In the genomic region with DNA sequence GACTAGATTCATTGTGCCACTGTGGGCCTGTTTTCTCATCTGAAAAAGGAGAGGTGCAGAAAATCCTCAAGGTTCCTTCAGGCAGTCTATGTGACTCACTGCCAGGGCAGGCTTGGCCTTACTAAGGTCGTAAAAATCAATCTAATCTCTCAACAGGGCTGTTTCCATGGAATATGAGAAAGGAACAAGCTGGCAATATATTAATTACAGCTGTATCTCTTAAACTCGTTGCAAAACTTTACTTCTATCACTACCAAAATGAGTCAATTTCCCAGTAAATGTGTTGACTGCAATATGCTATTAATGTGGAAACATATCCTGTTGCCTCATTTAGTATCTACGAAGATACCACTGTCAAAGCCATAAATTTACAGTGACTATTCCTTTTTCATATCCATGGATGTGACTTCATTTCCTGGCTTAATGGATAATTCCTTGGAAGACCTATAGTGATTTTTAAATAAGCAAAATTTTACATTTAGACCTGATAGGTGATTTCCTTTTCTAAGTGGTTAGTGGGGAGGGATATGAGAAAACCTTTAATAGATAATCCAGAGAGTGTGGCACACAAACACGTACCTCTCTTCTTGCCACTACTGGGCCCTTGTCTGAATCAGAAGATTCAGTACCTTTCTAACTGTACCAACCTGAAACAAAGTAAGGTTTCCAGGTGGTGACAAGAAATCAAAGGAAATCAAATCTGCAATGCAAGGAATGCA, we compare ENCODE assay signal across 22 cellular contexts.
DNase-seq lines count a peak whose midpoint lies in the region; ATAC-seq and FAIRE-seq lines count a peak whose summit lies in the region.
"Had no signal": no experiment of that assay in that cellular context is flagged by ENCODE, and none has a peak within 500 bp of the region (broad histone marks: within the 10 kb centered on the region; RNA-seq: fewer than 3 reads in every experiment).

No MANE protein-coding gene starts in this region.

- H3K9me3 ChIP-seq in MG63 (no peaks in the 10 kb centered on the region), small intestine (ENCODE audit: control insufficient read depth, low read depth) (no peaks in the 10 kb centered on the region)
- H3K9me3 ChIP-seq: lower lobe of right lung, SK-N-SH, spleen, thyroid gland had no signal

- DNase-seq in GM04503 (ENCODE audit: low read depth) (peak; percentile 59), MG63 (peak; percentile 13), fibroblast of gingiva (ENCODE audit: low read depth) (peak; percentile 34), small intestine (peak; percentile 50), HPDE6-E6E7 (ENCODE audit: extremely low spot score) (no peak), midbrain (lab: John Stamatoyannopoulos, UW) (no peak)
- DNase-seq in stimulated activated CD4-positive, alpha-beta T cell treated with anti-CD3 and anti-CD28 coated beads, Interleukin-4, amount 100 ng/mL, for 1 hour = no peak
- DNase-seq: activated CD4-positive, alpha-beta T cell treated with anti-CD3 and anti-CD28 coated beads for 4 hours; activated naive CD4-positive, alpha-beta T cell; C1 segment of cervical spinal cord; cortex of kidney; DMS53; glutamatergic neuron; IMR-90; lower lobe of right lung; natural killer cell; NCI-H1048; posterior cingulate gyrus; SK-N-SH; spleen had no signal

- H3K4me1 ChIP-seq in small intestine (ENCODE audit: control insufficient read depth in 2 of 2, insufficient read depth in 1 of 2, low read depth in 1 of 2, low read length in 1 of 2) = no peaks in the 10 kb centered on the region
- H3K4me1 ChIP-seq: lower lobe of right lung, spleen, thyroid gland had no signal

- no peaks in the 10 kb centered on the region for H3K27me3 ChIP-seq in MG63
- H3K27me3 ChIP-seq in small intestine (ENCODE audit: control insufficient read depth in 2 of 2, insufficient read depth in 2 of 2, low read length in 2 of 2) = no peaks in the 10 kb centered on the region
- H3K27me3 ChIP-seq: spleen, thyroid gland had no signal

- no peak for ATAC-seq in GM19324 (IDR thresholded peaks at IDR 0.05; ENCODE audit: low FRiP score, unreplicated experiment)
- ATAC-seq: natural killer cell had no signal

- WGBS in small intestine, 3 donors = 17 to 40% (median 22%) methylated on average over 4 of the region's 4 CpGs

- H3K4me3 ChIP-seq in MG63 = no peak overlapping the region
- H3K4me3 ChIP-seq in small intestine (ENCODE audit: low read depth in 1 of 2, low read length in 2 of 2) = no peak overlapping the region
- H3K4me3 ChIP-seq: lower lobe of right lung, spleen, thyroid gland had no signal

- no peak overlapping the region for H3K27ac ChIP-seq in small intestine (ENCODE audit: low read depth in 1 of 2, low read length in 1 of 2)
- H3K27ac ChIP-seq: lower lobe of right lung, spleen had no signal

- H3K36me3 ChIP-seq in MG63 = no peaks in the 10 kb centered on the region; the same call in 1 of the 2 replicates
- no peaks in the 10 kb centered on the region for H3K36me3 ChIP-seq in small intestine (ENCODE audit: control insufficient read depth in 2 of 2, insufficient read depth in 2 of 2, low read length in 2 of 2)
- H3K36me3 ChIP-seq: lower lobe of right lung, spleen, thyroid gland had no signal

- FAIRE-seq in small intestine (lab: Jason Lieb, UNC) = no peak

Comparison
In these comparisons a context has a peak if more than half of its experiments do, and no peak if none do; other contexts are left out.
1. DNase-seq: peak in GM04503 (single experiment), MG63 (single experiment), fibroblast of gingiva (single experiment) and small intestine (single experiment); none in stimulated activated CD4-positive, alpha-beta T cell treated with anti-CD3 and anti-CD28 coated beads, Interleukin-4, amount 100 ng/mL, for 1 hour (single experiment), HPDE6-E6E7 (single experiment) and midbrain (single experiment).